ENCODE assay signal across 17 cellular contexts in the genomic region with DNA sequence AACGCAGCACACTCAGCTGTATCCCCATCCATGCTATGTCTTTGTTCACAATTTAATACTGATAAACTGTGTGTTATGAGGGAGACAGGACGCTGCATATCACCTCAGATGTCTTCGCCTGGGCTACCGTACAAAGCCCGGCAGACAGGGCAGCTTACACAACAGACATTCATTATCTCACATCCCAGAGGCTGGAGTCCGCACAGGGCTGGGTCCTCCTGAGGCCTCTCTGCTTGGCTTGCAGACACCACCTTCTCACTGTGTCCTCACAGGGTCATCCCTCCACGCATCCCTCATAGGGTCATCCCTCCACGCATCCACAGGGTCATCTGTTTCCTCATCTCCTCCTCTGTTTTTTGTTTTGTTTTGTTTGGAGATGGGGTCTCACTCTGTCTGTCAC.
DNase-seq lines count a peak whose midpoint lies in the region; ATAC-seq and TF ChIP-seq lines count a peak whose summit lies in the region.
"Had no signal": no experiment of that assay in that cellular context is flagged by ENCODE, and none has a peak within 500 bp of the region (broad histone marks: within the 10 kb centered on the region; RNA-seq: fewer than 3 reads in every experiment).

No MANE protein-coding gene starts in this region.

- 95 to 96% methylated on average over 8 of the region's 8 CpGs for WGBS in sigmoid colon, 2 donors
- WGBS in gastroesophageal sphincter (ENCODE audit: low coverage in 1 of 2), 2 donors = 88 to 90% methylated on average over 7 to 8 of the region's 8 CpGs

- no peaks in the 10 kb centered on the region for H3K9me3 Mint-ChIP-seq in neural crest cell
- H3K9me3 Mint-ChIP-seq in activated CD4-positive, alpha-beta T cell treated with anti-CD3 and anti-CD28 coated beads, Interleukin-2, amount 10 ng/mL, durations not matched to agents 24 days and 14 days = no peaks in the 10 kb centered on the region
- H3K9me3 Mint-ChIP-seq: CD4-positive, alpha-beta memory T cell had no signal

- H3K4me3 ChIP-seq in sigmoid colon (no peak overlapping the region), gastroesophageal sphincter (no peak overlapping the region)
- H3K4me3 ChIP-seq: A549, GM23248, HAP-1 had no signal

- intact Hi-C loops in sigmoid colon (cut with DNase I) = no loop called here
- intact Hi-C loops in activated CD4-positive, alpha-beta T cell treated with anti-CD3 and anti-CD28 coated beads, Interleukin-2, amount 10 ng/mL, durations not matched to agents 24 days and 14 days (cut with micrococcal nuclease) = no loop called here

- H3K36me3 Mint-ChIP-seq in neural crest cell (ENCODE audit: low read depth) = no peaks in the 10 kb centered on the region
- H3K36me3 Mint-ChIP-seq in activated CD4-positive, alpha-beta T cell treated with anti-CD3 and anti-CD28 coated beads, Interleukin-2, amount 10 ng/mL, durations not matched to agents 24 days and 14 days (ENCODE audit: low read depth) = no peaks in the 10 kb centered on the region
- H3K36me3 Mint-ChIP-seq: CD14-positive monocyte; CD4-positive, alpha-beta memory T cell had no signal

- peak overlapping the region; percentile 90 for H3K27ac Mint-ChIP-seq in neural crest cell (ENCODE audit: unreplicated experiment)
- H3K27ac Mint-ChIP-seq in activated CD4-positive, alpha-beta T cell treated with anti-CD3 and anti-CD28 coated beads, Interleukin-2, amount 10 ng/mL, durations not matched to agents 24 days and 14 days = no peak overlapping the region
- H3K27ac Mint-ChIP-seq: CD14-positive monocyte; CD4-positive, alpha-beta memory T cell had no signal

- ATAC-seq in gastroesophageal sphincter = no peak
- ATAC-seq: A549 had no signal

- H3K9me3 ChIP-seq in sigmoid colon = no peaks in the 10 kb centered on the region
- no peaks in the 10 kb centered on the region for H3K9me3 ChIP-seq in gastroesophageal sphincter
- H3K9me3 ChIP-seq: A549 had no signal

- H3K36me3 ChIP-seq in sigmoid colon (no peaks in the 10 kb centered on the region), gastroesophageal sphincter (no peaks in the 10 kb centered on the region)
- H3K36me3 ChIP-seq: HAP-1 had no signal

- no peaks in the 10 kb centered on the region for H3K27me3 Mint-ChIP-seq in neural crest cell (ENCODE audit: low read depth)
- no peaks in the 10 kb centered on the region for H3K27me3 Mint-ChIP-seq in activated CD4-positive, alpha-beta T cell treated with anti-CD3 and anti-CD28 coated beads, Interleukin-2, amount 10 ng/mL, durations not matched to agents 24 days and 14 days

- DNase-seq in activated effector memory CD4-positive, alpha-beta T cell treated with anti-CD3 and anti-CD28 coated beads, Interleukin-2, amount 50 U/mL, for 16 hours = peak; percentile 39
- no peak for DNase-seq in activated effector memory CD4-positive, alpha-beta T cell treated with Interleukin-2 at 50 U/mL for 16 hours
- DNase-seq in neural crest cell (ENCODE audit: low read depth, low spot score) = no peak
- DNase-seq in sigmoid colon = peak; percentile 21
- no peak for DNase-seq in activated CD4-positive, alpha-beta T cell treated with anti-CD3 and anti-CD28 coated beads, Interleukin-2, amount 10 ng/mL, durations not matched to agents 24 days and 14 days
- no peak for DNase-seq in OCI-M1 (lab: John Stamatoyannopoulos, UW)
- DNase-seq: AML-193; CD4-positive, alpha-beta memory T cell; DMS153; DMS79; GDM1; GM23248 had no signal

- TF ChIP-seq CTCF in neural crest cell (conservative IDR thresholded peaks at IDR 0.05) (no peak), sigmoid colon (IDR thresholded peaks at IDR 0.05) (no peak), gastroesophageal sphincter (IDR thresholded peaks at IDR 0.05) (no peak)

- H3K4me1 Mint-ChIP-seq in neural crest cell = no peaks in the 10 kb centered on the region
- H3K4me1 Mint-ChIP-seq in activated CD4-positive, alpha-beta T cell treated with anti-CD3 and anti-CD28 coated beads, Interleukin-2, amount 10 ng/mL, durations not matched to agents 24 days and 14 days = no peaks in the 10 kb centered on the region
- H3K4me1 Mint-ChIP-seq: CD14-positive monocyte; CD4-positive, alpha-beta memory T cell had no signal

- H3K27me3 ChIP-seq in sigmoid colon (no peaks in the 10 kb centered on the region), gastroesophageal sphincter (peaks cover 4% of the 10 kb centered on the region)

- H3K27ac ChIP-seq in sigmoid colon (no peak overlapping the region), gastroesophageal sphincter (no peak overlapping the region)
- H3K27ac ChIP-seq: 22Rv1, A549, GM23248 had no signal

- no peaks in the 10 kb centered on the region for H3K4me1 ChIP-seq in sigmoid colon
- no peaks in the 10 kb centered on the region for H3K4me1 ChIP-seq in gastroesophageal sphincter
- H3K4me1 ChIP-seq: A549, HAP-1 had no signal

- no peak overlapping the region for H3K4me3 Mint-ChIP-seq in neural crest cell
- no peak overlapping the region for H3K4me3 Mint-ChIP-seq in activated CD4-positive, alpha-beta T cell treated with anti-CD3 and anti-CD28 coated beads, Interleukin-2, amount 10 ng/mL, durations not matched to agents 24 days and 14 days
- H3K4me3 Mint-ChIP-seq: CD14-positive monocyte; CD4-positive, alpha-beta memory T cell had no signal

- TF ChIP-seq EP300 in sigmoid colon (IDR thresholded peaks at IDR 0.05) (no peak), gastroesophageal sphincter (IDR thresholded peaks at IDR 0.05) (no peak)

- TF ChIP-seq POLR2A in sigmoid colon (IDR thresholded peaks at IDR 0.05) (no peak), gastroesophageal sphincter (IDR thresholded peaks at IDR 0.05) (no peak)

Comparison
In these comparisons a context has a peak if more than half of its experiments do, and no peak if none do; other contexts are left out.
1. DNase-seq: peak in activated effector memory CD4-positive, alpha-beta T cell treated with anti-CD3 and anti-CD28 coated beads, Interleukin-2, amount 50 U/mL, for 16 hours (single experiment) and sigmoid colon (single experiment); none in activated effector memory CD4-positive, alpha-beta T cell treated with Interleukin-2 at 50 U/mL for 16 hours (single experiment), neural crest cell (single experiment), activated CD4-positive, alpha-beta T cell treated with anti-CD3 and anti-CD28 coated beads, Interleukin-2, amount 10 ng/mL, durations not matched to agents 24 days and 14 days (single experiment) and OCI-M1 (single experiment).